ENCODE assay signal across 2 cellular contexts in the genomic region with DNA sequence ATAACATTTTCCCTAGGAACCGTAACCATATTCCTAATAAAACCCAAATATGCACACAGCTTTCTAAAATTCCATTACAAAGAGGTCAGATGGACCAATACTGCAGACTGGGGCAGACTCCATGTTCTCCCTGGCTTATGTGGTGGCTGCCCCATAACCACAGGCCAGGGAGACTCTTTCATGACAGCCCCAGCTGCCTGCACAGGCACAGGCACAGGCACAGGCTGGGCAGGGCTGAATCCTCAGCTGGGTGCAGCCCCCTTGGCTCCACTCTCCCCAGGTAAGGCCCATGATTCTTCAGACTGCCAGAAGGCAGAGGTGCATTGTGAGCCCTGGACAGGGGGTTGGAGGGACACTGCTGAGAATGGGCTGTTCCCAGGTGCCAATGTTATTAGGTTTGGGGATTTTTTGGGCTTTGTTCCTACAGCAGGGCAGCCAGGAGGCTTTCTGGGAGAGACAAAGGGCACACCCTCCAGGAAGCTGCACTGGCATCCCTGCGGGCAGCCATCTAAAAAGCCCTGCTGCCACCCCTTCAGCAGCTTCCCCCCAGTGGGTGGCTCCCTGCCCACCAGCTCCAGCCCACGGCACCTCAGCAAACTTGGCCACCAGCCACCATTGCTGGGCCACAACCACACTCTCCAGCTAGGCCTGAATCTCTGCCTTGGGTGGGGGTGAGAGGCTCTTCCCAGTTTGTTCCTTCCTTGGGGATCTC.
TF ChIP-seq lines count a peak whose summit lies in the region.

No MANE protein-coding gene starts in this region.

TF ChIP-seq in SK-N-SH treated with all-trans-retinoic acid at 6 μM for 48 hours, 23 proteins besides CTCF, POLR2A, EP300 and RAD21 (continued from another document):
- TF ChIP-seq, protein P1, sequence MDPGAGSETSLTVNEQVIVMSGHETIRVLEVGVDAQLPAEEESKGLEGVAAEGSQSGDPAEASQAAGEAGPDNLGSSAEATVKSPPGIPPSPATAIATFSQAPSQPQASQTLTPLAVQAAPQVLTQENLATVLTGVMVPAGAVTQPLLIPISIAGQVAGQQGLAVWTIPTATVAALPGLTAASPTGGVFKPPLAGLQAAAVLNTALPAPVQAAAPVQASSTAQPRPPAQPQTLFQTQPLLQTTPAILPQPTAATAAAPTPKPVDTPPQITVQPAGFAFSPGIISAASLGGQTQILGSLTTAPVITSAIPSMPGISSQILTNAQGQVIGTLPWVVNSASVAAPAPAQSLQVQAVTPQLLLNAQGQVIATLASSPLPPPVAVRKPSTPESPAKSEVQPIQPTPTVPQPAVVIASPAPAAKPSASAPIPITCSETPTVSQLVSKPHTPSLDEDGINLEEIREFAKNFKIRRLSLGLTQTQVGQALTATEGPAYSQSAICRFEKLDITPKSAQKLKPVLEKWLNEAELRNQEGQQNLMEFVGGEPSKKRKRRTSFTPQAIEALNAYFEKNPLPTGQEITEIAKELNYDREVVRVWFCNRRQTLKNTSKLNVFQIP (CRISPR knock-in tag; IDR thresholded peaks at IDR 0.05; ENCODE audit: borderline replicate concordance, low read depth) = no peak
- TF ChIP-seq ZFP3 (CRISPR knock-in tag; IDR thresholded peaks at IDR 0.05) (no peak), ARNTL (CRISPR knock-in tag; IDR thresholded peaks at IDR 0.05; ENCODE audit: borderline replicate concordance, low read depth) (no peak), RARB (CRISPR knock-in tag; IDR thresholded peaks at IDR 0.05) (no peak)
- TF ChIP-seq, protein P2, sequence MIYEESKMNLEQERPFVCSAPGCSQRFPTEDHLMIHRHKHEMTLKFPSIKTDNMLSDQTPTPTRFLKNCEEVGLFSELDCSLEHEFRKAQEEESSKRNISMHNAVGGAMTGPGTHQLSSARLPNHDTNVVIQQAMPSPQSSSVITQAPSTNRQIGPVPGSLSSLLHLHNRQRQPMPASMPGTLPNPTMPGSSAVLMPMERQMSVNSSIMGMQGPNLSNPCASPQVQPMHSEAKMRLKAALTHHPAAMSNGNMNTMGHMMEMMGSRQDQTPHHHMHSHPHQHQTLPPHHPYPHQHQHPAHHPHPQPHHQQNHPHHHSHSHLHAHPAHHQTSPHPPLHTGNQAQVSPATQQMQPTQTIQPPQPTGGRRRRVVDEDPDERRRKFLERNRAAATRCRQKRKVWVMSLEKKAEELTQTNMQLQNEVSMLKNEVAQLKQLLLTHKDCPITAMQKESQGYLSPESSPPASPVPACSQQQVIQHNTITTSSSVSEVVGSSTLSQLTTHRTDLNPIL (CRISPR knock-in tag; IDR thresholded peaks at IDR 0.05; ENCODE audit: low read depth) = no peak

TF ChIP-seq in SK-N-SH, 30 proteins besides CTCF, POLR2A, EP300 and RAD21 (continued from another document):
- TF ChIP-seq FOSL2 (IDR thresholded peaks at IDR 0.05; ENCODE audit: borderline replicate concordance, low read depth) = no peak
- no peak for TF ChIP-seq CHD2 (IDR thresholded peaks at IDR 0.05; ENCODE audit: low read length, partially characterized antibody)
- TF ChIP-seq SMC3 (IDR thresholded peaks at IDR 0.05; ENCODE audit: low read depth, low read length) = no peak
- TF ChIP-seq POLR2AphosphoS5 (IDR thresholded peaks at IDR 0.05; ENCODE audit: low read depth, low read length) = no peak
- TF ChIP-seq, protein P3, sequence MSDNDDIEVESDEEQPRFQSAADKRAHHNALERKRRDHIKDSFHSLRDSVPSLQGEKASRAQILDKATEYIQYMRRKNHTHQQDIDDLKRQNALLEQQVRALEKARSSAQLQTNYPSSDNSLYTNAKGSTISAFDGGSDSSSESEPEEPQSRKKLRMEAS (IDR thresholded peaks at IDR 0.05; ENCODE audit: low read depth) = no peak
- no peak for TF ChIP-seq RXRA (IDR thresholded peaks at IDR 0.05; ENCODE audit: borderline replicate concordance, low read depth)
- no peak for TF ChIP-seq RCOR1 (IDR thresholded peaks at IDR 0.05; ENCODE audit: low read length)
- TF ChIP-seq FOXJ3 (CRISPR knock-in tag; IDR thresholded peaks at IDR 0.05) = no peak
